ENCODE assay signal across 7 cellular contexts in genomic region chr19:40598121-40598917, GRCh38. TPM values are rescaled to one million over a fixed set of nuclear protein-coding genes. Genes with fewer than 3 reads are reported as not detected.
A peak's percentile ranks its signal among the peaks of the same experiment; 100 is the strongest.
DNase-seq lines count a peak whose midpoint lies in the region; ATAC-seq, FAIRE-seq and TF ChIP-seq lines count a peak whose summit lies in the region.

No MANE protein-coding gene starts in this region.

- H3K9me3 ChIP-seq in heart right ventricle (no peaks in the 10 kb centered on the region), psoas muscle (no peaks in the 10 kb centered on the region)

- no peak for TF ChIP-seq POLR2A in GM12891 (IDR thresholded peaks at IDR 0.05; ENCODE audit: low read depth, low read length)

- H3K4me1 ChIP-seq in heart right ventricle: peaks cover 24 to 64% (median 60%) of the 10 kb centered on the region in 9 donors
- H3K4me1 ChIP-seq in psoas muscle: peaks cover 18% of the 10 kb centered on the region

- WGBS in heart right ventricle, 2 donors: 0 to 2% methylated on average over 46 of the region's 46 CpGs
- WGBS in psoas muscle, 3 donors: 1 to 2% (median 1%) methylated on average over 34 to 46 of the region's 46 CpGs

- intact Hi-C loops in heart right ventricle (cut with DNase I): loop anchor here (1.0 to 10.0 kb wide), 16 partner anchors 28 to 294 kb away; partner anchors contain the start of genes BLVRB (in 4 of the 10) and SPTBN4 (in 3 of the 10)
- intact Hi-C loops in psoas muscle (cut with DNase I): loop anchor here (2.0 to 10.0 kb wide), 6 partner anchors 46 to 294 kb away; partner anchors contain the start of genes BLVRB (in 1 of the 2) and SPTBN4 (in 1 of the 2)

- no peaks in the 10 kb centered on the region for H3K36me3 Mint-ChIP-seq in T-cell
- H3K36me3 Mint-ChIP-seq in activated naive CD8-positive, alpha-beta T cell treated with anti-CD3 and anti-CD28 coated beads, Interleukin-2, amount 50 U/mL, for 24 hours (ENCODE audit: low read depth): no peaks in the 10 kb centered on the region

- CTCF ChIA-PET in T-cell (lab: Charles Lee): interaction anchor here in 1 of 2 donors (0.6 to 2.7 kb wide), 6 partner anchors 12 to 293 kb away, joined by 3 to 7 read pairs (median 4); no protein-coding TSS in a partner anchor

- H3K27ac Mint-ChIP-seq in T-cell: no peak overlapping the region
- H3K27ac Mint-ChIP-seq in activated naive CD8-positive, alpha-beta T cell treated with anti-CD3 and anti-CD28 coated beads, Interleukin-2, amount 50 U/mL, for 24 hours: no peak overlapping the region

- peaks cover 51 to 58% (median 51%) of the 10 kb centered on the region in 3 donors for H3K4me1 Mint-ChIP-seq in T-cell
- peaks cover 54% of the 10 kb centered on the region for H3K4me1 Mint-ChIP-seq in activated naive CD8-positive, alpha-beta T cell treated with anti-CD3 and anti-CD28 coated beads, Interleukin-2, amount 50 U/mL, for 24 hours

- H3K27me3 ChIP-seq in heart right ventricle (peaks cover 0 to 70% (median 29%) of the 10 kb centered on the region in 7 donors), psoas muscle (ENCODE audit: insufficient read depth in 3 of 3, low read length in 2 of 3) (peaks cover 0 to 45% (median 11%) of the 10 kb centered on the region in 3 donors)

- DNase-seq in GM12891 (ENCODE audit: insufficient read length, low spot score): peak; percentile 80
- DNase-seq in NCI-H1436 treated with DMSO at 0.1 percent for 48 hours (lab: John Stamatoyannopoulos, UW): peak; percentile 32
- DNase-seq in T-cell: peak; percentile 43 to 86 (median 72)
- DNase-seq in activated naive CD8-positive, alpha-beta T cell treated with anti-CD3 and anti-CD28 coated beads, Interleukin-2, amount 50 U/mL, for 24 hours: peak; percentile 91
- peak; percentile 90 for DNase-seq in heart right ventricle
- peak; percentile 84 to 93 for DNase-seq in psoas muscle

- H3K4me3 ChIP-seq in heart right ventricle (peak overlapping the region in 7 of 10 donors; percentile 8 to 81 (median 50)), psoas muscle (peak overlapping the region; percentile 11)

- peak; percentile 95 to 100 (median 98) for TF ChIP-seq CTCF in heart right ventricle (IDR thresholded peaks at IDR 0.05)
- TF ChIP-seq CTCF in psoas muscle (IDR thresholded peaks at IDR 0.05): peak; percentile 98

- H3K36me3 ChIP-seq in heart right ventricle: no peaks in the 10 kb centered on the region
- H3K36me3 ChIP-seq in psoas muscle (ENCODE audit: insufficient read depth in 1 of 2, low read depth in 1 of 2): no peaks in the 10 kb centered on the region

- FAIRE-seq in GM12891 (lab: Jason Lieb, UNC): peak; percentile 90

- ATAC-seq in T-cell (replicated peaks in 1 of 4): peak; percentile 57 to 69 (median 60)
- ATAC-seq in activated naive CD8-positive, alpha-beta T cell treated with anti-CD3 and anti-CD28 coated beads, Interleukin-2, amount 50 U/mL, for 24 hours: peak; percentile 58
- ATAC-seq in heart right ventricle: peak; percentile 59 to 82 (median 68)
- ATAC-seq in psoas muscle: peak; percentile 81 to 88 (median 84)
- ATAC-seq in HG03159 (IDR thresholded peaks at IDR 0.05; ENCODE audit: unreplicated experiment): no peak

- POLR2A ChIA-PET in T-cell (lab: Charles Lee): no interaction called here

- peaks cover 22 to 44% of the 10 kb centered on the region in 2 donors for H3K27me3 Mint-ChIP-seq in T-cell
- H3K27me3 Mint-ChIP-seq in activated naive CD8-positive, alpha-beta T cell treated with anti-CD3 and anti-CD28 coated beads, Interleukin-2, amount 50 U/mL, for 24 hours: peaks cover 54% of the 10 kb centered on the region

- peak overlapping the region in 2 of 3 donors; percentile 13 to 84 for H3K4me3 Mint-ChIP-seq in T-cell
- peak overlapping the region; percentile 36 for H3K4me3 Mint-ChIP-seq in activated naive CD8-positive, alpha-beta T cell treated with anti-CD3 and anti-CD28 coated beads, Interleukin-2, amount 50 U/mL, for 24 hours

- no peaks in the 10 kb centered on the region for H3K9me3 Mint-ChIP-seq in T-cell
- H3K9me3 Mint-ChIP-seq in activated naive CD8-positive, alpha-beta T cell treated with anti-CD3 and anti-CD28 coated beads, Interleukin-2, amount 50 U/mL, for 24 hours: no peaks in the 10 kb centered on the region

- H3K27ac ChIP-seq in heart right ventricle (peak overlapping the region in 5 of 10 donors; percentile 41 to 96 (median 94)), psoas muscle (no peak overlapping the region)

TF ChIP-seq in GM12891, 5 proteins besides CTCF, POLR2A, EP300 and RAD21:
- TF ChIP-seq PAX5 (IDR thresholded peaks at IDR 0.05; ENCODE audit: insufficient read depth, low read length, severe bottlenecking) (no peak), SPI1 (IDR thresholded peaks at IDR 0.05; ENCODE audit: low read depth, low read length) (no peak), POU2F2 (IDR thresholded peaks at IDR 0.05; ENCODE audit: low read depth, low read length) (no peak), TAF1 (IDR thresholded peaks at IDR 0.05; ENCODE audit: low read depth, low read length) (no peak), POLR2AphosphoS5 (IDR thresholded peaks at IDR 0.05; ENCODE audit: low read depth, low read length) (no peak)

RNA-seq across cellular contexts. Expression of gene LTBP4, which starts 2.9 kb away (rescaled TPM):
- polyA plus RNA-seq in GM12891 (2012; ENCODE audit: low read depth, missing spikeins): 15.3 TPM
- total RNA-seq in T-cell: 100 to 1,000 TPM in 4 of 5 donors, 10 to 100 TPM in 1; 90.9 to 215 (median 160) TPM
- total RNA-seq in heart right ventricle: 100 to 1,000 TPM; 139 to 263 (median 244) TPM
- 100 to 1,000 TPM; 114 to 191 TPM for polyA plus RNA-seq in heart right ventricle
- total RNA-seq in psoas muscle: 10 to 100 TPM; 24.1 to 55.8 (median 44.0) TPM
- 10 to 100 TPM; 16.0 to 23.8 (median 20.6) TPM for polyA plus RNA-seq in psoas muscle

RNA-seq across cellular contexts. Expression of gene SHKBP1, which starts 21.6 kb away (rescaled TPM):
- polyA plus RNA-seq in GM12891 (2012; ENCODE audit: low read depth, missing spikeins): 61.3 TPM
- total RNA-seq in T-cell (100 to 1,000 TPM; 117 to 153 (median 142) TPM), heart right ventricle (10 to 100 TPM; 12.0 to 31.5 (median 15.9) TPM), psoas muscle (10 to 100 TPM; 12.4 to 17.4 (median 16.1) TPM)
- polyA plus RNA-seq in heart right ventricle (10 to 100 TPM; 42.8 to 43.1 TPM), psoas muscle (10 to 100 TPM; 14.0 to 21.7 (median 20.3) TPM)

Comparison
In these comparisons a context has a peak if more than half of its experiments do, and no peak if none do; other contexts are left out.
1. DNase-seq: peak in every context shown above with its lines; median percentile 91 in activated naive CD8-positive, alpha-beta T cell treated with anti-CD3 and anti-CD28 coated beads, Interleukin-2, amount 50 U/mL, for 24 hours; 90 in heart right ventricle; 88 in psoas muscle; 80 in GM12891; 72 in T-cell; 32 in NCI-H1436 treated with DMSO at 0.1 percent for 48 hours.